Comparison of ENCODE assay signal across 14 cellular contexts in genomic region chr4:141020801-141021261, GRCh38.
DNase-seq lines count a peak whose midpoint lies in the region; ATAC-seq, FAIRE-seq and TF ChIP-seq lines count a peak whose summit lies in the region.
"Had no signal": no experiment of that assay in that cellular context is flagged by ENCODE, and none has a peak within 500 bp of the region (broad histone marks: within the 10 kb centered on the region; RNA-seq: fewer than 3 reads in every experiment).

No MANE protein-coding gene starts in this region.

- 59% methylated on average over 3 of the region's 3 CpGs for WGBS in mesenchymal stem cell
- WGBS in right lobe of liver (ENCODE audit: insufficient coverage, low coverage, low lambda C conversion rate, missing lambda C conversion rate), result 42% methylated on average over 3 of the region's 3 CpGs

- H2BK120ac ChIP-seq in mesenchymal stem cell (ENCODE audit: low read depth, low read length), result no peak overlapping the region

- DNase-seq in RPMI7951 (ENCODE audit: low read depth), result peak; percentile 6
- DNase-seq in mesenchymal stem cell, result peak; percentile 46
- DNase-seq in type B pancreatic cell (ENCODE audit: extremely low spot score, unreplicated experiment), result no peak
- DNase-seq in nucleus accumbens (lab: John Stamatoyannopoulos, UW), result no peak
- no peak for DNase-seq in stimulated activated CD4-positive, alpha-beta T cell treated with anti-CD3 and anti-CD28 coated beads, Interleukin-4, amount 100 ng/mL, for 4 hours
- no peak for DNase-seq in right lobe of liver
- DNase-seq: activated B cell treated with CpG ODN at 0.5 μM for 24 hours; activated CD8-positive, alpha-beta memory T cell treated with anti-CD3 and anti-CD28 coated beads, Interleukin-2, amount 50 U/mL, for 48 hours; effector memory CD4-positive, alpha-beta T cell; hypothalamus; mammary epithelial cell; NCI-H187 treated with DMSO at 0.1 percent for 48 hours had no signal

- H3K4me2 ChIP-seq in mesenchymal stem cell (ENCODE audit: low read length, poor library complexity, severe bottlenecking), result no peak overlapping the region

- H3K4me3 Mint-ChIP-seq in type B pancreatic cell, result peak overlapping the region; percentile 29
- H3K4me3 Mint-ChIP-seq: activated B cell treated with CpG ODN at 0.5 μM for 24 hours had no signal

- H3K36me3 ChIP-seq in mesenchymal stem cell (ENCODE audit: control insufficient read depth in 1 of 2, insufficient read depth in 2 of 2, low read depth in 1 of 2, low read length in 2 of 2) (no peaks in the 10 kb centered on the region), right lobe of liver (no peaks in the 10 kb centered on the region)

- no peak overlapping the region for H4K91ac ChIP-seq in mesenchymal stem cell (ENCODE audit: low read length)

- H3K27me3 Mint-ChIP-seq in type B pancreatic cell, result no peaks in the 10 kb centered on the region

- H3K27me3 ChIP-seq in mesenchymal stem cell (ENCODE audit: control insufficient read depth in 1 of 2, insufficient read depth in 1 of 2, low read length in 2 of 2) (no peaks in the 10 kb centered on the region), right lobe of liver (no peaks in the 10 kb centered on the region)

- intact Hi-C loops in right lobe of liver (cut with DNase I), result no loop called here

- no peak overlapping the region for H3K4me3 ChIP-seq in mesenchymal stem cell (ENCODE audit: insufficient read depth in 1 of 2, low read depth in 1 of 2, low read length in 2 of 2)
- H3K4me3 ChIP-seq in right lobe of liver, result no peak overlapping the region
- H3K4me3 ChIP-seq: K562 had no signal

- no peak for TF ChIP-seq POLR2A in right lobe of liver (IDR thresholded peaks at IDR 0.05)

- no peak overlapping the region for H2BK12ac ChIP-seq in mesenchymal stem cell (ENCODE audit: low read length in 2 of 2)

- FAIRE-seq in endometrium (lab: Jason Lieb, UNC), result peak; percentile 74
- FAIRE-seq: K562 had no signal

- no peak overlapping the region for H2AFZ ChIP-seq in mesenchymal stem cell (ENCODE audit: low read depth, low read length)

- peak overlapping the region; percentile 83 for H2AK5ac ChIP-seq in mesenchymal stem cell (ENCODE audit: low read length, severe bottlenecking)

- no peak overlapping the region for H4K8ac ChIP-seq in mesenchymal stem cell (ENCODE audit: low read length)

- H3K27ac ChIP-seq in mesenchymal stem cell (ENCODE audit: low read length, poor library complexity, severe bottlenecking) (peak overlapping the region; percentile 35), right lobe of liver (no peak overlapping the region)

- H3K36me3 Mint-ChIP-seq in type B pancreatic cell, result no peaks in the 10 kb centered on the region

- H3K14ac ChIP-seq in mesenchymal stem cell (ENCODE audit: low read length in 2 of 2), result no peak overlapping the region

- H3K9me3 ChIP-seq in mesenchymal stem cell (ENCODE audit: control insufficient read depth, low read length), result no peaks in the 10 kb centered on the region
- no peaks in the 10 kb centered on the region for H3K9me3 ChIP-seq in right lobe of liver

- H3K4me1 Mint-ChIP-seq in type B pancreatic cell (ENCODE audit: unreplicated experiment), result peaks cover 36% of the 10 kb centered on the region
- H3K4me1 Mint-ChIP-seq: activated B cell treated with CpG ODN at 0.5 μM for 24 hours had no signal

- H3K18ac ChIP-seq in mesenchymal stem cell (ENCODE audit: low read depth in 1 of 2, low read length in 2 of 2), result no peak overlapping the region

- H3K9ac ChIP-seq in mesenchymal stem cell (ENCODE audit: low read length), result no peak overlapping the region

- H2BK5ac ChIP-seq in mesenchymal stem cell (ENCODE audit: low read depth, low read length, poor library complexity, severe bottlenecking), result no peak overlapping the region

- peaks cover 4% of the 10 kb centered on the region for H3K4me1 ChIP-seq in mesenchymal stem cell (ENCODE audit: control insufficient read depth, insufficient read depth, low read depth, low read length)
- no peaks in the 10 kb centered on the region for H3K4me1 ChIP-seq in right lobe of liver

- no peak for ATAC-seq in right lobe of liver
- ATAC-seq: K562 had no signal

- H3K79me1 ChIP-seq in mesenchymal stem cell (replicated peaks; ENCODE audit: low read length, poor library complexity, severe bottlenecking), result peaks cover 1% of the 10 kb centered on the region

- peak overlapping the region; percentile 30 for H3K27ac Mint-ChIP-seq in type B pancreatic cell
- H3K27ac Mint-ChIP-seq: activated B cell treated with CpG ODN at 0.5 μM for 24 hours had no signal

- no peak overlapping the region for H2BK15ac ChIP-seq in mesenchymal stem cell (ENCODE audit: low read depth, poor library complexity, severe bottlenecking)

- TF ChIP-seq CTCF in type B pancreatic cell (conservative IDR thresholded peaks at IDR 0.05) (no peak), right lobe of liver (IDR thresholded peaks at IDR 0.05) (no peak)

- H3K9me3 Mint-ChIP-seq in type B pancreatic cell, result no peaks in the 10 kb centered on the region
- H3K9me3 Mint-ChIP-seq: activated B cell treated with CpG ODN at 0.5 μM for 24 hours had no signal

- H3K4ac ChIP-seq in mesenchymal stem cell (ENCODE audit: low read depth in 1 of 2, low read length in 2 of 2), result no peak overlapping the region

- H3K23ac ChIP-seq in mesenchymal stem cell (ENCODE audit: low read length in 2 of 2), result no peak overlapping the region

Comparison
In these comparisons a context has a peak if more than half of its experiments do, and no peak if none do; other contexts are left out.
1. DNase-seq: peak in RPMI7951 (single experiment) and mesenchymal stem cell (single experiment); none in type B pancreatic cell (single experiment), nucleus accumbens (0 of 56), stimulated activated CD4-positive, alpha-beta T cell treated with anti-CD3 and anti-CD28 coated beads, Interleukin-4, amount 100 ng/mL, for 4 hours (0 of 2) and right lobe of liver (0 of 3).